21 cellular contexts compared by ENCODE assay signal in the genomic region with DNA sequence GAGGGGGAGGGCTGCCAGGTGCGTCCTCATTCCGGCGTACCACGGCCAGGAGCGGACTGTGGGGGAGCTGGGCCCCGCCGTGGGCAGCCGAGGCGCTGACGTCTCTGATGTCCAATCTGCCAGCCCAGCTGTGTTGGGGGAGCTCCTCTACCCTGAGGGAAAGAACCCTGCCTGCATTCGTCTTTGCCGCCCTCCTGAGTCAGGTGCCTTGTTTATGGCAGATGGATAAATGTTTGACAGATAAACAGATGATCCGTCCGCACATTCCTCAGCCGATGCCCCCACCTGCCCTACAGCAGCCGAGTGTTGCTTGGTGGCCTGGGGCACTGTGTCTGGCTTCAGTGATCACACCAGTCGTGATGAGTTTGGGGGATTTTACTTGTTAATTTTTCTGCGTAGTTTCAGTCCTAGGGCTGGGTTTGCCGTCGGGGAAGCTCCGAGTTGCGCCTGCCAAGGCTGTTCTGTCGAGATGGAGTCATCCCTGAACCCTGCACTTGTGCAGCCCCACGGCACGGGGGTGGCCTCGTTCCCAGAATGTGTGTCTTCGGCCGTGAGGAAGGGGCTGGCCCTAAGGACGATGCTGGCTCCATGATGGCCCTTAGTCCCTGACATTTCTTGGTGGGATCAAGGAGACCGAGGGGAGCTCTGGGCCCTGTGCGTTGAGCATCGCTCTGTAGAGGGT.
DNase-seq lines count a peak whose midpoint lies in the region; ATAC-seq and TF ChIP-seq lines count a peak whose summit lies in the region.
"Had no signal": no experiment of that assay in that cellular context is flagged by ENCODE, and none has a peak within 500 bp of the region (broad histone marks: within the 10 kb centered on the region; RNA-seq: fewer than 3 reads in every experiment).

No MANE protein-coding gene starts in this region.

- no peaks in the 10 kb centered on the region for H3K36me3 ChIP-seq in H7 (replicated peaks; ENCODE audit: control insufficient read depth, insufficient read depth, low read length)
- H3K36me3 ChIP-seq: colonic mucosa, WERI-Rb-1 had no signal

- peaks cover 7% of the 10 kb centered on the region for H3K36me3 Mint-ChIP-seq in glutamatergic neuron (ENCODE audit: unreplicated experiment)
- H3K36me3 Mint-ChIP-seq in activated T-helper 1 cell treated with anti-CD3 and anti-CD28 coated beads, Interleukin-12 subunit alpha, Interleukin-12 subunit beta, Interleukin-2, Interleukin-4 antibody, amounts not matched to agents 30 ng/mL and 10 ng/mL and 1 ng/mL, durations not matched to agents 14 hours and 24 hours and 36 hours (ENCODE audit: low read depth), result no peaks in the 10 kb centered on the region
- H3K36me3 Mint-ChIP-seq: activated naive CD8-positive, alpha-beta T cell treated with anti-CD3 and anti-CD28 coated beads, Interleukin-2, amount 10 ng/mL, durations not matched to agents 7 days and 5 days; CD8-positive, alpha-beta T cell; mesothelial cell of epicardium; naive thymus-derived CD8-positive, alpha-beta T cell; stimulated activated naive B cell treated with anti-CD40 and anti-IgM and Interleukin-4, amounts not matched to agents 10 μg/mL and 1 μg/mL and 100 μg/mL, for 72 hours had no signal

- peak; percentile 1 for DNase-seq in Daoy (ENCODE audit: low read depth)
- peak; percentile 32 for DNase-seq in H7
- DNase-seq in glutamatergic neuron, result no peak
- peak; percentile 55 for DNase-seq in posterior vena cava (ENCODE audit: low spot score)
- no peak for DNase-seq in activated T-helper 1 cell treated with anti-CD3 and anti-CD28 coated beads, Interleukin-12 subunit alpha, Interleukin-12 subunit beta, Interleukin-2, Interleukin-4 antibody, amounts not matched to agents 30 ng/mL and 10 ng/mL and 1 ng/mL, durations not matched to agents 14 hours and 24 hours and 36 hours (ENCODE audit: low spot score)
- DNase-seq in NCI-H2081 (lab: John Stamatoyannopoulos, UW), result no peak
- DNase-seq in SIG-M5 treated with dmso at 0.1 percent for 504 hours (lab: John Stamatoyannopoulos, UW; ENCODE audit: unreplicated experiment), result no peak
- DNase-seq: activated naive CD8-positive, alpha-beta T cell treated with anti-CD3 and anti-CD28 coated beads, Interleukin-2, amount 10 ng/mL, durations not matched to agents 7 days and 5 days; KG1; left cardiac atrium; NCI-H1436 treated with DMSO at 0.1 percent for 48 hours; NCI-H69; stimulated activated naive B cell treated with anti-CD40 and anti-IgM and Interleukin-4, amounts not matched to agents 10 μg/mL and 1 μg/mL and 100 μg/mL, for 72 hours; WERI-Rb-1 had no signal

- no peak overlapping the region for H3K4me3 ChIP-seq in H7 (ENCODE audit: insufficient read depth, low read depth, low read length)
- H3K4me3 ChIP-seq: colonic mucosa, GM12878, skin epidermis had no signal

- peak overlapping the region; percentile 66 for H3K27ac Mint-ChIP-seq in glutamatergic neuron (ENCODE audit: unreplicated experiment)
- H3K27ac Mint-ChIP-seq in activated T-helper 1 cell treated with anti-CD3 and anti-CD28 coated beads, Interleukin-12 subunit alpha, Interleukin-12 subunit beta, Interleukin-2, Interleukin-4 antibody, amounts not matched to agents 30 ng/mL and 10 ng/mL and 1 ng/mL, durations not matched to agents 14 hours and 24 hours and 36 hours, result no peak overlapping the region
- H3K27ac Mint-ChIP-seq: activated naive CD8-positive, alpha-beta T cell treated with anti-CD3 and anti-CD28 coated beads, Interleukin-2, amount 10 ng/mL, durations not matched to agents 7 days and 5 days; CD8-positive, alpha-beta T cell; mesothelial cell of epicardium; naive thymus-derived CD8-positive, alpha-beta T cell; stimulated activated naive B cell treated with anti-CD40 and anti-IgM and Interleukin-4, amounts not matched to agents 10 μg/mL and 1 μg/mL and 100 μg/mL, for 72 hours had no signal

- H3K27me3 Mint-ChIP-seq in glutamatergic neuron (ENCODE audit: unreplicated experiment), result peaks cover 11% of the 10 kb centered on the region
- no peaks in the 10 kb centered on the region for H3K27me3 Mint-ChIP-seq in activated T-helper 1 cell treated with anti-CD3 and anti-CD28 coated beads, Interleukin-12 subunit alpha, Interleukin-12 subunit beta, Interleukin-2, Interleukin-4 antibody, amounts not matched to agents 30 ng/mL and 10 ng/mL and 1 ng/mL, durations not matched to agents 14 hours and 24 hours and 36 hours (ENCODE audit: insufficient read depth)
- H3K27me3 Mint-ChIP-seq: activated naive CD8-positive, alpha-beta T cell treated with anti-CD3 and anti-CD28 coated beads, Interleukin-2, amount 10 ng/mL, durations not matched to agents 7 days and 5 days; naive thymus-derived CD8-positive, alpha-beta T cell; stimulated activated naive B cell treated with anti-CD40 and anti-IgM and Interleukin-4, amounts not matched to agents 10 μg/mL and 1 μg/mL and 100 μg/mL, for 72 hours had no signal

- intact Hi-C loops in posterior vena cava (cut with DNase I), result no loop called here
- intact Hi-C loops in activated T-helper 1 cell treated with anti-CD3 and anti-CD28 coated beads, Interleukin-12 subunit alpha, Interleukin-12 subunit beta, Interleukin-2, Interleukin-4 antibody, amounts not matched to agents 30 ng/mL and 10 ng/mL and 1 ng/mL, durations not matched to agents 14 hours and 24 hours and 36 hours (cut with micrococcal nuclease), result no loop called here

- H3K4me3 Mint-ChIP-seq in glutamatergic neuron (ENCODE audit: unreplicated experiment), result no peak overlapping the region
- no peak overlapping the region for H3K4me3 Mint-ChIP-seq in activated T-helper 1 cell treated with anti-CD3 and anti-CD28 coated beads, Interleukin-12 subunit alpha, Interleukin-12 subunit beta, Interleukin-2, Interleukin-4 antibody, amounts not matched to agents 30 ng/mL and 10 ng/mL and 1 ng/mL, durations not matched to agents 14 hours and 24 hours and 36 hours
- H3K4me3 Mint-ChIP-seq: activated naive CD8-positive, alpha-beta T cell treated with anti-CD3 and anti-CD28 coated beads, Interleukin-2, amount 10 ng/mL, durations not matched to agents 7 days and 5 days; CD8-positive, alpha-beta T cell; mesothelial cell of epicardium; stimulated activated naive B cell treated with anti-CD40 and anti-IgM and Interleukin-4, amounts not matched to agents 10 μg/mL and 1 μg/mL and 100 μg/mL, for 72 hours had no signal

- no peak for TF ChIP-seq CTCF in glutamatergic neuron (IDR thresholded peaks at IDR 0.05; ENCODE audit: partially characterized antibody, unreplicated experiment)

- H3K27me3 ChIP-seq in H7 (ENCODE audit: control insufficient read depth, insufficient read depth, low read length), result no peaks in the 10 kb centered on the region
- H3K27me3 ChIP-seq: colonic mucosa had no signal

- ATAC-seq in GM18858 (IDR thresholded peaks at IDR 0.05; ENCODE audit: unreplicated experiment), result no peak
- ATAC-seq: CD8-positive, alpha-beta T cell; GM12878; left cardiac atrium; naive thymus-derived CD8-positive, alpha-beta T cell; stimulated activated naive B cell treated with anti-CD40 and anti-IgM and Interleukin-4, amounts not matched to agents 10 μg/mL and 1 μg/mL and 100 μg/mL, for 72 hours had no signal

- peaks cover 28% of the 10 kb centered on the region for H3K9me3 Mint-ChIP-seq in glutamatergic neuron (ENCODE audit: unreplicated experiment)
- no peaks in the 10 kb centered on the region for H3K9me3 Mint-ChIP-seq in activated T-helper 1 cell treated with anti-CD3 and anti-CD28 coated beads, Interleukin-12 subunit alpha, Interleukin-12 subunit beta, Interleukin-2, Interleukin-4 antibody, amounts not matched to agents 30 ng/mL and 10 ng/mL and 1 ng/mL, durations not matched to agents 14 hours and 24 hours and 36 hours
- H3K9me3 Mint-ChIP-seq: activated naive CD8-positive, alpha-beta T cell treated with anti-CD3 and anti-CD28 coated beads, Interleukin-2, amount 10 ng/mL, durations not matched to agents 7 days and 5 days; CD8-positive, alpha-beta T cell; mesothelial cell of epicardium; naive thymus-derived CD8-positive, alpha-beta T cell had no signal

- H3K4me1 Mint-ChIP-seq in glutamatergic neuron (ENCODE audit: low read depth, unreplicated experiment), result no peaks in the 10 kb centered on the region
- H3K4me1 Mint-ChIP-seq in activated T-helper 1 cell treated with anti-CD3 and anti-CD28 coated beads, Interleukin-12 subunit alpha, Interleukin-12 subunit beta, Interleukin-2, Interleukin-4 antibody, amounts not matched to agents 30 ng/mL and 10 ng/mL and 1 ng/mL, durations not matched to agents 14 hours and 24 hours and 36 hours (ENCODE audit: low read depth), result no peaks in the 10 kb centered on the region
- H3K4me1 Mint-ChIP-seq: activated naive CD8-positive, alpha-beta T cell treated with anti-CD3 and anti-CD28 coated beads, Interleukin-2, amount 10 ng/mL, durations not matched to agents 7 days and 5 days; naive thymus-derived CD8-positive, alpha-beta T cell; stimulated activated naive B cell treated with anti-CD40 and anti-IgM and Interleukin-4, amounts not matched to agents 10 μg/mL and 1 μg/mL and 100 μg/mL, for 72 hours had no signal

Comparison
In these comparisons a context has a peak if more than half of its experiments do, and no peak if none do; other contexts are left out.
1. DNase-seq: peak in Daoy (single experiment), H7 (single experiment) and posterior vena cava (single experiment); none in glutamatergic neuron (single experiment), activated T-helper 1 cell treated with anti-CD3 and anti-CD28 coated beads, Interleukin-12 subunit alpha, Interleukin-12 subunit beta, Interleukin-2, Interleukin-4 antibody, amounts not matched to agents 30 ng/mL and 10 ng/mL and 1 ng/mL, durations not matched to agents 14 hours and 24 hours and 36 hours (single experiment), NCI-H2081 (0 of 2) and SIG-M5 treated with dmso at 0.1 percent for 504 hours (single experiment).